In the genomic region with DNA sequence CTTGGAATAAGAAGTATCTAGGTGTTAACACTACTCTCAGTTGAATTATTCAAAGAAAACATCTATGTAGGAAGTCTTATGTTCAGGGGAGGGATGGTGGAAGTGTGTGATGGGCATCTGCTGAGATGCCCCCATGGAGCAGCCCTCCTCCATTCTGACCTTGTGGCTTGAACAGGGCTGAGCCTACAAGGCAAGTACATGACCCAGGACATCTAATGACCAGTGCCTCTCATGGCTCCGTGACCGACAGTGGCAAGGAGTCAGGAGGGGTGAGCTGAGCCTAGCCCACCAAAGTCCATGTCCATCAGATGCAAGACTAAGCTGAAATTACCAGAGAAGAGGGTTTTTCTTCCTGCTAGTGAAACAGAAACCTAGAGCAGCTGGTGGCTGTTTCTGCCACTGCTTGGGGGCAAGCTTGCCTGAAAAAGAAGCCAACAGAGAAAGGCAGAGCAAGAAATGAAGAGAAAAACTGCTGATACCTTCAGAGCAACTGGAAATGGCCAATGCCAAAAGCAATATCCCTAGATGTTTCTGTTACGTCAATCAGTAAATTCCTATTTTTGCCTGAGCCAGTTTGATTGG, we compare ENCODE assay signal across 26 cellular contexts.
DNase-seq lines count a peak whose midpoint lies in the region; ATAC-seq and TF ChIP-seq lines count a peak whose summit lies in the region.
"Had no signal": no experiment of that assay in that cellular context is flagged by ENCODE, and none has a peak within 500 bp of the region (broad histone marks: within the 10 kb centered on the region; RNA-seq: fewer than 3 reads in every experiment).

No MANE protein-coding gene starts in this region.

- H3K9me3 ChIP-seq in heart left ventricle: peaks cover 0 to 5% (median 0%) of the 10 kb centered on the region in 12 donors
- H3K9me3 ChIP-seq: BLaER1, testis had no signal

- TF ChIP-seq POLR2A in heart left ventricle (IDR thresholded peaks at IDR 0.05): no peak

- H3K4me3 ChIP-seq in heart left ventricle: no peak overlapping the region
- H3K4me3 ChIP-seq: BLaER1, testis had no signal

- H3K9me3 Mint-ChIP-seq in activated CD4-positive, alpha-beta memory T cell treated with anti-CD3 and anti-CD28 coated beads for 36 hours: no peaks in the 10 kb centered on the region
- H3K9me3 Mint-ChIP-seq in activated CD4-positive, alpha-beta memory T cell treated with anti-CD3 and anti-CD28 coated beads, Interleukin-2, amount 10 ng/mL, durations not matched to agents 7 days and 5 days: no peaks in the 10 kb centered on the region
- H3K9me3 Mint-ChIP-seq in activated CD8-positive, alpha-beta T cell treated with anti-CD3 and anti-CD28 coated beads for 36 hours: no peaks in the 10 kb centered on the region
- no peaks in the 10 kb centered on the region for H3K9me3 Mint-ChIP-seq in immature natural killer cell
- H3K9me3 Mint-ChIP-seq: memory B cell; stimulated activated effector memory CD8-positive, alpha-beta T cell treated with anti-CD3 and anti-CD28 coated beads, Interleukin-12 subunit alpha, Interleukin-12 subunit beta, amount 100 ng/mL, for 72 hours had no signal

- no peaks in the 10 kb centered on the region for H3K27me3 Mint-ChIP-seq in activated CD4-positive, alpha-beta memory T cell treated with anti-CD3 and anti-CD28 coated beads for 36 hours
- H3K27me3 Mint-ChIP-seq in activated CD4-positive, alpha-beta memory T cell treated with anti-CD3 and anti-CD28 coated beads, Interleukin-2, amount 10 ng/mL, durations not matched to agents 7 days and 5 days: no peaks in the 10 kb centered on the region
- H3K27me3 Mint-ChIP-seq in activated CD8-positive, alpha-beta T cell treated with anti-CD3 and anti-CD28 coated beads for 36 hours: no peaks in the 10 kb centered on the region
- no peaks in the 10 kb centered on the region for H3K27me3 Mint-ChIP-seq in immature natural killer cell (ENCODE audit: low read depth in 3 of 3)
- H3K27me3 Mint-ChIP-seq: memory B cell had no signal

- no peak overlapping the region for H3K4me3 Mint-ChIP-seq in activated CD4-positive, alpha-beta memory T cell treated with anti-CD3 and anti-CD28 coated beads for 36 hours
- no peak overlapping the region for H3K4me3 Mint-ChIP-seq in activated CD4-positive, alpha-beta memory T cell treated with anti-CD3 and anti-CD28 coated beads, Interleukin-2, amount 10 ng/mL, durations not matched to agents 7 days and 5 days
- peak overlapping the region; percentile 9 for H3K4me3 Mint-ChIP-seq in activated CD8-positive, alpha-beta T cell treated with anti-CD3 and anti-CD28 coated beads for 36 hours
- no peak overlapping the region for H3K4me3 Mint-ChIP-seq in immature natural killer cell
- H3K4me3 Mint-ChIP-seq: memory B cell; stimulated activated effector memory CD8-positive, alpha-beta T cell treated with anti-CD3 and anti-CD28 coated beads, Interleukin-12 subunit alpha, Interleukin-12 subunit beta, amount 100 ng/mL, for 72 hours had no signal

- WGBS in heart left ventricle, 4 donors: 60 to 80% (median 73%) methylated on average over 3 of the region's 3 CpGs

- no peaks in the 10 kb centered on the region for H3K27me3 ChIP-seq in heart left ventricle
- H3K27me3 ChIP-seq: BLaER1, testis had no signal

- H3K4me1 ChIP-seq in heart left ventricle: peaks cover 0 to 7% (median 0%) of the 10 kb centered on the region in 12 donors
- H3K4me1 ChIP-seq: BLaER1 had no signal

- H3K27ac Mint-ChIP-seq in activated CD4-positive, alpha-beta memory T cell treated with anti-CD3 and anti-CD28 coated beads for 36 hours: peak overlapping the region; percentile 0
- H3K27ac Mint-ChIP-seq in activated CD4-positive, alpha-beta memory T cell treated with anti-CD3 and anti-CD28 coated beads, Interleukin-2, amount 10 ng/mL, durations not matched to agents 7 days and 5 days: no peak overlapping the region
- H3K27ac Mint-ChIP-seq in activated CD8-positive, alpha-beta T cell treated with anti-CD3 and anti-CD28 coated beads for 36 hours: peak overlapping the region; percentile 72
- peak overlapping the region in 4 of 6 donors; percentile 24 to 34 (median 32) for H3K27ac Mint-ChIP-seq in immature natural killer cell
- H3K27ac Mint-ChIP-seq: memory B cell; stimulated activated effector memory CD8-positive, alpha-beta T cell treated with anti-CD3 and anti-CD28 coated beads, Interleukin-12 subunit alpha, Interleukin-12 subunit beta, amount 100 ng/mL, for 72 hours had no signal

- no peak for DNase-seq in activated CD4-positive, alpha-beta memory T cell treated with anti-CD3 and anti-CD28 coated beads for 36 hours
- no peak for DNase-seq in activated CD4-positive, alpha-beta memory T cell treated with anti-CD3 and anti-CD28 coated beads, Interleukin-2, amount 10 ng/mL, durations not matched to agents 7 days and 5 days
- peak; percentile 22 for DNase-seq in activated CD8-positive, alpha-beta T cell treated with anti-CD3 and anti-CD28 coated beads for 36 hours
- DNase-seq in immature natural killer cell (no peak), activated gamma-delta T cell (lab: John Stamatoyannopoulos, UW) (no peak), heart left ventricle (no peak)
- DNase-seq: ACHN; activated T-cell treated with anti-CD3 and anti-CD28 coated beads, Interleukin-2, amount 50 U/mL, for 1 hour; amygdala; dermis blood vessel endothelial cell; glutamatergic neuron; HCEC 1CT; Kasumi-1; left colon; NCI-H1048; NCI-H187; occipital lobe; small intestine; stimulated activated CD4-positive, alpha-beta T cell treated with anti-CD3 and anti-CD28 coated beads, Interleukin-2, amount 100 ng/mL, for 24 hours; testis; WERI-Rb-1 had no signal

- no peak overlapping the region for H3K27ac ChIP-seq in heart left ventricle
- H3K27ac ChIP-seq: BLaER1, testis, WERI-Rb-1 had no signal

- H3K4me1 Mint-ChIP-seq in activated CD4-positive, alpha-beta memory T cell treated with anti-CD3 and anti-CD28 coated beads for 36 hours (ENCODE audit: low read depth): peaks cover 19% of the 10 kb centered on the region
- H3K4me1 Mint-ChIP-seq in activated CD4-positive, alpha-beta memory T cell treated with anti-CD3 and anti-CD28 coated beads, Interleukin-2, amount 10 ng/mL, durations not matched to agents 7 days and 5 days: peaks cover 6% of the 10 kb centered on the region
- H3K4me1 Mint-ChIP-seq in activated CD8-positive, alpha-beta T cell treated with anti-CD3 and anti-CD28 coated beads for 36 hours (ENCODE audit: low read depth): peaks cover 17% of the 10 kb centered on the region
- peaks cover 10 to 17% of the 10 kb centered on the region in 2 donors for H3K4me1 Mint-ChIP-seq in immature natural killer cell

- H3K36me3 ChIP-seq in heart left ventricle: no peaks in the 10 kb centered on the region
- H3K36me3 ChIP-seq: BLaER1, WERI-Rb-1 had no signal

- POLR2A ChIA-PET in activated CD4-positive, alpha-beta memory T cell treated with anti-CD3 and anti-CD28 coated beads for 36 hours (lab: Charles Lee): no interaction called here
- POLR2A ChIA-PET in activated CD4-positive, alpha-beta memory T cell treated with anti-CD3 and anti-CD28 coated beads, Interleukin-2, amount 10 ng/mL, durations not matched to agents 7 days and 5 days (lab: Charles Lee): no interaction called here
- POLR2A ChIA-PET in activated CD8-positive, alpha-beta T cell treated with anti-CD3 and anti-CD28 coated beads for 36 hours (lab: Charles Lee): interaction anchor here (0.9 kb wide), 1 partner anchor 113 kb away, joined by 4 read pairs; the partner anchor contains the start of gene TSPAN5

- intact Hi-C loops in activated CD4-positive, alpha-beta memory T cell treated with anti-CD3 and anti-CD28 coated beads for 36 hours (cut with micrococcal nuclease): no loop called here
- intact Hi-C loops in activated CD8-positive, alpha-beta T cell treated with anti-CD3 and anti-CD28 coated beads for 36 hours (cut with micrococcal nuclease): no loop called here
- intact Hi-C loops in heart left ventricle (cut with DNase I): no loop called here

- no peaks in the 10 kb centered on the region for H3K36me3 Mint-ChIP-seq in activated CD4-positive, alpha-beta memory T cell treated with anti-CD3 and anti-CD28 coated beads for 36 hours
- H3K36me3 Mint-ChIP-seq in activated CD4-positive, alpha-beta memory T cell treated with anti-CD3 and anti-CD28 coated beads, Interleukin-2, amount 10 ng/mL, durations not matched to agents 7 days and 5 days (ENCODE audit: low read depth): no peaks in the 10 kb centered on the region
- no peaks in the 10 kb centered on the region for H3K36me3 Mint-ChIP-seq in activated CD8-positive, alpha-beta T cell treated with anti-CD3 and anti-CD28 coated beads for 36 hours (ENCODE audit: low read depth)
- no peaks in the 10 kb centered on the region for H3K36me3 Mint-ChIP-seq in immature natural killer cell
- H3K36me3 Mint-ChIP-seq: stimulated activated effector memory CD8-positive, alpha-beta T cell treated with anti-CD3 and anti-CD28 coated beads, Interleukin-12 subunit alpha, Interleukin-12 subunit beta, amount 100 ng/mL, for 72 hours had no signal

- TF ChIP-seq CTCF in activated CD8-positive, alpha-beta T cell treated with anti-CD3 and anti-CD28 coated beads for 36 hours (IDR thresholded peaks at IDR 0.05): no peak
- no peak for TF ChIP-seq CTCF in heart left ventricle (IDR thresholded peaks at IDR 0.05)

- CTCF ChIA-PET in activated CD4-positive, alpha-beta memory T cell treated with anti-CD3 and anti-CD28 coated beads for 36 hours (lab: Charles Lee): interaction anchor here (0.6 to 0.9 kb wide), 2 partner anchors 38 to 77 kb away, joined by 4 to 5 read pairs; no protein-coding TSS in a partner anchor
- CTCF ChIA-PET in activated CD4-positive, alpha-beta memory T cell treated with anti-CD3 and anti-CD28 coated beads, Interleukin-2, amount 10 ng/mL, durations not matched to agents 7 days and 5 days (lab: Charles Lee): interaction anchor here (0.6 kb wide), 1 partner anchor 618 kb away, joined by 5 read pairs; no protein-coding TSS in a partner anchor
- CTCF ChIA-PET in activated CD8-positive, alpha-beta T cell treated with anti-CD3 and anti-CD28 coated beads for 36 hours (lab: Charles Lee): interaction anchor here (1.8 kb wide), 1 partner anchor 77 kb away, joined by 6 read pairs; no protein-coding TSS in a partner anchor

- ATAC-seq in GM18909 (IDR thresholded peaks at IDR 0.05; ENCODE audit: poor library complexity, unreplicated experiment): peak; percentile 51
- peak; percentile 63 for ATAC-seq in activated CD8-positive, alpha-beta T cell treated with anti-CD3 and anti-CD28 coated beads for 36 hours
- no peak for ATAC-seq in HG03196 (IDR thresholded peaks at IDR 0.05; ENCODE audit: unreplicated experiment)
- ATAC-seq in heart left ventricle: no peak
- ATAC-seq: left colon; stimulated activated effector memory CD8-positive, alpha-beta T cell treated with anti-CD3 and anti-CD28 coated beads, Interleukin-12 subunit alpha, Interleukin-12 subunit beta, amount 100 ng/mL, for 72 hours had no signal

Comparison
In these comparisons a context has a peak if more than half of its experiments do, and no peak if none do; other contexts are left out.
1. ATAC-seq: peak in GM18909 (single experiment) and activated CD8-positive, alpha-beta T cell treated with anti-CD3 and anti-CD28 coated beads for 36 hours (single experiment); none in HG03196 (single experiment) and heart left ventricle (0 of 4).